ENCODE assay signal across 14 cellular contexts in genomic region chr9:34554211-34555001, GRCh38. TPM values are rescaled to one million over a fixed set of nuclear protein-coding genes. Genes with fewer than 3 reads are reported as not detected.
DNase-seq lines count a peak whose midpoint lies in the region; ATAC-seq, FAIRE-seq and TF ChIP-seq lines count a peak whose summit lies in the region.
"Had no signal": no experiment of that assay in that cellular context is flagged by ENCODE, and none has a peak within 500 bp of the region (broad histone marks: within the 10 kb centered on the region; RNA-seq: fewer than 3 reads in every experiment).

No MANE protein-coding gene starts in this region.

- H3K27me3 ChIP-seq in H7 (ENCODE audit: control insufficient read depth, insufficient read depth, low read length) (peaks cover 2% of the 10 kb centered on the region; the same call in 1 of the 2 replicates), Peyer's patch (no peaks in the 10 kb centered on the region)

- H3K36me3 ChIP-seq in H7 (replicated peaks; ENCODE audit: control insufficient read depth, insufficient read depth, low read length), result no peaks in the 10 kb centered on the region
- H3K36me3 ChIP-seq in kidney (ENCODE audit: control insufficient read depth in 1 of 2, insufficient read depth in 2 of 2, low read length in 2 of 2), result no peaks in the 10 kb centered on the region
- H3K36me3 ChIP-seq in Peyer's patch, result no peaks in the 10 kb centered on the region
- H3K36me3 ChIP-seq: lower lobe of right lung had no signal

- TF ChIP-seq POLR2A in Peyer's patch (IDR thresholded peaks at IDR 0.05), result no peak

- H3K4me1 ChIP-seq in kidney (ENCODE audit: control insufficient read depth in 1 of 2, insufficient read depth in 1 of 2, low read depth in 1 of 2, low read length in 2 of 2), result peaks cover 10 to 12% of the 10 kb centered on the region in 2 donors
- H3K4me1 ChIP-seq in Peyer's patch, result peaks cover 0 to 5% (median 0%) of the 10 kb centered on the region in 4 donors

- intact Hi-C loops in kidney (cut with DNase I), result no loop called here

- H3K4me3 ChIP-seq in H7 (ENCODE audit: insufficient read depth, low read depth, low read length) (no peak overlapping the region), kidney (ENCODE audit: low read length in 2 of 2) (no peak overlapping the region), Peyer's patch (no peak overlapping the region)
- H3K4me3 ChIP-seq: GM12878, lower lobe of right lung had no signal

- FAIRE-seq in kidney (lab: Jason Lieb, UNC), result no peak
- FAIRE-seq: GM12878 had no signal

- no peak overlapping the region for H3K9ac ChIP-seq in kidney (ENCODE audit: low read length in 2 of 2)

- DNase-seq in COLO668 (lab: John Stamatoyannopoulos, UW; ENCODE audit: unreplicated experiment) (peak; percentile 23), H7 (peak; percentile 74), NCI-H526 treated with DMSO at 0.1 percent for 48 hours (lab: John Stamatoyannopoulos, UW) (peak; percentile 65), kidney (peak; percentile 70), SKM-1 treated with dmso at 0.1 percent for 144 hours (lab: John Stamatoyannopoulos, UW; ENCODE audit: unreplicated experiment) (no peak), NCI-H446 treated with DMSO at 0.1 percent for 48 hours (lab: John Stamatoyannopoulos, UW) (no peak), Peyer's patch (no peak)
- DNase-seq: activated CD8-positive, alpha-beta memory T cell treated with anti-CD3 and anti-CD28 coated beads for 24 hours; lower lobe of right lung; SW 1271 had no signal

- H3K9me3 ChIP-seq in kidney (ENCODE audit: control insufficient read depth in 1 of 2, low read length in 2 of 2) (no peaks in the 10 kb centered on the region), Peyer's patch (no peaks in the 10 kb centered on the region)
- H3K9me3 ChIP-seq: lower lobe of right lung had no signal

- H3K27ac ChIP-seq in kidney (ENCODE audit: low read depth in 2 of 2, low read length in 2 of 2) (no peak overlapping the region), Peyer's patch (no peak overlapping the region)
- H3K27ac ChIP-seq: C4-2B, lower lobe of right lung had no signal

- no peak for TF ChIP-seq CTCF in kidney (IDR thresholded peaks at IDR 0.05; ENCODE audit: borderline replicate concordance, extremely low read depth, insufficient read depth)
- no peak for TF ChIP-seq CTCF in Peyer's patch (IDR thresholded peaks at IDR 0.05)

- ATAC-seq in GM18868 (IDR thresholded peaks at IDR 0.05; ENCODE audit: unreplicated experiment), result no peak
- ATAC-seq: lower lobe of right lung had no signal

RNA-seq across cellular contexts. Expression of gene ENHO, which starts 31.6 kb away (rescaled TPM):
- total RNA-seq in H7 (2014; rRNA removed; shearing (Covaris generic)), result 33.3 and 35.1 TPM in 2 replicates
- total RNA-seq in kidney, result 0.22 TPM
- polyA plus RNA-seq in kidney (ENCODE audit: insufficient read depth, low read depth, low replicate concordance), result 2.7 TPM
- total RNA-seq in Peyer's patch, result 1 to 10 TPM in 2 of 4 donors, not detected in 2; 1.8 to 3.3 TPM
- total RNA-seq: GM12878, NCI-H460 had no signal
- polyA plus RNA-seq: GM12878 had no signal

RNA-seq across cellular contexts. Expression of gene CNTFR, which starts 35.1 kb away (rescaled TPM):
- total RNA-seq in H7 (2014; rRNA removed; shearing (Covaris generic)), result 26.6 and 43.2 TPM in 2 replicates
- total RNA-seq in kidney (3.7 TPM), Peyer's patch (10 to 100 TPM in 3 of 4 donors, 1 to 10 TPM in 1; 1.7 to 24.6 (median 15.6) TPM)
- 1.7 TPM for polyA plus RNA-seq in kidney (ENCODE audit: insufficient read depth, low read depth, low replicate concordance)
- total RNA-seq: GM12878, NCI-H460 had no signal
- polyA plus RNA-seq: GM12878 had no signal

RNA-seq across cellular contexts. Expression of gene RPP25L, which starts 57.5 kb away (rescaled TPM):
- total RNA-seq in H7 (2014; rRNA removed; shearing (Covaris generic)), result 41.5 and 46.0 TPM in 2 replicates
- 21.9 TPM for total RNA-seq in kidney
- polyA plus RNA-seq in kidney (ENCODE audit: insufficient read depth, low read depth, low replicate concordance), result 73.8 TPM
- total RNA-seq in Peyer's patch, result 10 to 100 TPM; 28.9 to 83.5 (median 54.8) TPM

Comparison
In these comparisons a context has a peak if more than half of its experiments do, and no peak if none do; other contexts are left out.
1. DNase-seq: peak in COLO668 (single experiment), H7 (single experiment), NCI-H526 treated with DMSO at 0.1 percent for 48 hours (single experiment) and kidney (single experiment); none in SKM-1 treated with dmso at 0.1 percent for 144 hours (single experiment), NCI-H446 treated with DMSO at 0.1 percent for 48 hours (single experiment) and Peyer's patch (0 of 3).